Comparison of ENCODE assay signal across 9 cellular contexts in genomic region chr11:20158597-20159257, GRCh38. TPM values are rescaled to one million over a fixed set of nuclear protein-coding genes. Genes with fewer than 3 reads are reported as not detected.
DNase-seq lines count a peak whose midpoint lies in the region; ATAC-seq and TF ChIP-seq lines count a peak whose summit lies in the region.
"Had no signal": no experiment of that assay in that cellular context is flagged by ENCODE, and none has a peak within 500 bp of the region (broad histone marks: within the 10 kb centered on the region; RNA-seq: fewer than 3 reads in every experiment).

No MANE protein-coding gene starts in this region.

- peaks cover 6% of the 10 kb centered on the region; the same call in 1 of the 2 replicates for H3F3A ChIP-seq in GM23248 (ENCODE audit: insufficient read depth)
- peaks cover 92% of the 10 kb centered on the region for H3F3A ChIP-seq in neural progenitor cell (ENCODE audit: low read depth)

- in situ Hi-C loops in GM23248 (cut with MboI), result loop anchor here (25.0 kb wide), 1 partner anchor 1096 kb away; the partner anchor contains the start of gene MRGPRX2

- H3K36me3 ChIP-seq in GM23248 (ENCODE audit: low read depth) (no peaks in the 10 kb centered on the region), neural progenitor cell (no peaks in the 10 kb centered on the region)
- H3K36me3 ChIP-seq: tibial nerve had no signal

- H3K4me3 ChIP-seq in GM23248, result no peak overlapping the region
- no peak overlapping the region for H3K4me3 ChIP-seq in fibroblast of mammary gland (ENCODE audit: control insufficient read depth, low read depth, low read length)
- peak overlapping the region; percentile 65 for H3K4me3 ChIP-seq in neural progenitor cell
- H3K4me3 ChIP-seq: tibial nerve had no signal

- H3K4me1 ChIP-seq in GM23248 (ENCODE audit: insufficient read depth), result peaks cover 7% of the 10 kb centered on the region; the same call in 1 of the 2 replicates
- peaks cover 78% of the 10 kb centered on the region for H3K4me1 ChIP-seq in neural progenitor cell

- H3K4me1 Mint-ChIP-seq in neural progenitor cell, result peaks cover 61% of the 10 kb centered on the region

- peak overlapping the region; percentile 85 for H3K4me3 Mint-ChIP-seq in neural progenitor cell

- no peak overlapping the region for H3K9ac ChIP-seq in GM23248
- H3K9ac ChIP-seq in neural progenitor cell, result no peak overlapping the region

- 5 to 6% methylated on average over 31 to 33 of the region's 33 CpGs for WGBS in GM23248 (ENCODE audit: low coverage in 1 of 2, low lambda C conversion rate in 2 of 2, missing lambda C conversion rate in 2 of 2), 2 experiments

- no peaks in the 10 kb centered on the region for H3K9me2 ChIP-seq in GM23248 (ENCODE audit: insufficient read depth)

- H3K27me3 ChIP-seq in GM23248 (replicated peaks; ENCODE audit: insufficient read depth) (peaks cover 90% of the 10 kb centered on the region), neural progenitor cell (peaks cover 87% of the 10 kb centered on the region)

- H4K20me1 ChIP-seq in GM23248 (ENCODE audit: insufficient read depth) (no peaks in the 10 kb centered on the region), neural progenitor cell (ENCODE audit: low read depth) (peaks cover 44% of the 10 kb centered on the region)

- no peak overlapping the region for H3K4me2 ChIP-seq in GM23248 (ENCODE audit: unreplicated experiment)
- peak overlapping the region; percentile 96 for H3K4me2 ChIP-seq in neural progenitor cell

- TF ChIP-seq CTCF in fibroblast of mammary gland (conservative IDR thresholded peaks at IDR 0.05; ENCODE audit: control insufficient read depth, insufficient read depth, low read depth, low read length) (no peak), neural progenitor cell (IDR thresholded peaks at IDR 0.05) (no peak)

- peak; percentile 77 for DNase-seq in GM23248
- peak; percentile 18 for DNase-seq in RPMI8226
- DNase-seq in fibroblast of mammary gland (ENCODE audit: low read depth), result peak; percentile 56
- peak; percentile 95 for DNase-seq in neural progenitor cell (ENCODE audit: low spot score)
- no peak for DNase-seq in NCI-H1436 treated with DMSO at 0.1 percent for 48 hours (lab: John Stamatoyannopoulos, UW)
- no peak for DNase-seq in GM19238 (ENCODE audit: insufficient read length, low spot score)
- DNase-seq in NCI-H1092 treated with DMSO at 0.1 percent for 48 hours (lab: John Stamatoyannopoulos, UW), result no peak

- H3K9me3 Mint-ChIP-seq in neural progenitor cell, result peaks cover 7% of the 10 kb centered on the region

- no peak overlapping the region for H3K27ac Mint-ChIP-seq in neural progenitor cell

- H3K9me3 ChIP-seq in GM23248 (ENCODE audit: low read depth), result no peaks in the 10 kb centered on the region
- no peaks in the 10 kb centered on the region for H3K9me3 ChIP-seq in neural progenitor cell (ENCODE audit: low read depth)

- H3K27me3 Mint-ChIP-seq in neural progenitor cell (ENCODE audit: insufficient read depth, low read depth), result peaks cover 76% of the 10 kb centered on the region

- no peak overlapping the region for H3K27ac ChIP-seq in GM23248
- no peak overlapping the region for H3K27ac ChIP-seq in neural progenitor cell
- H3K27ac ChIP-seq: tibial nerve had no signal

- H2AFZ ChIP-seq in GM23248 (no peak overlapping the region), neural progenitor cell (replicated peaks) (no peak overlapping the region)

- peaks cover 3% of the 10 kb centered on the region for H3K36me3 Mint-ChIP-seq in neural progenitor cell

- ATAC-seq in HG03342 (IDR thresholded peaks at IDR 0.05; ENCODE audit: unreplicated experiment), result no peak

- H3K79me2 ChIP-seq in GM23248 (ENCODE audit: insufficient read depth), result no peaks in the 10 kb centered on the region
- H3K79me2 ChIP-seq in neural progenitor cell (ENCODE audit: low read depth), result peaks cover 9% of the 10 kb centered on the region

RNA-seq across cellular contexts. Expression of gene DBX1, which starts 1.5 kb away (rescaled TPM):
- not detected in 2 replicates for total RNA-seq in GM23248 (2014; rRNA removed; shearing (Covaris generic))
- polyA plus RNA-seq in GM23248 (2016; fragmentation: Nextera tagmentation; extraction: Ambion mirVana), result not detected in 2 replicates
- total RNA-seq in neural progenitor cell (ENCODE audit: low replicate concordance), result 0.43 and 5.3 TPM in 2 replicates
- total RNA-seq: tibial nerve had no signal

Comparison
In these comparisons a context has a peak if more than half of its experiments do, and no peak if none do; other contexts are left out.
1. DNase-seq: peak in GM23248 (single experiment), RPMI8226 (single experiment), fibroblast of mammary gland (single experiment) and neural progenitor cell (single experiment); none in NCI-H1436 treated with DMSO at 0.1 percent for 48 hours (single experiment), GM19238 (single experiment) and NCI-H1092 treated with DMSO at 0.1 percent for 48 hours (single experiment).